Comparison of ENCODE assay signal across 8 cellular contexts in genomic region chr7:124930173-124930623, GRCh38. TPM values are rescaled to one million over a fixed set of nuclear protein-coding genes. Genes with fewer than 3 reads are reported as not detected.
A peak's percentile ranks its signal among the peaks of the same experiment; 100 is the strongest.
DNase-seq lines count a peak whose midpoint lies in the region; ATAC-seq and TF ChIP-seq lines count a peak whose summit lies in the region.

No MANE protein-coding gene starts in this region.

- TF ChIP-seq CTCF in cardiac muscle cell (IDR thresholded peaks at IDR 0.05; ENCODE audit: low read depth, low read length) (no peak), right lobe of liver (IDR thresholded peaks at IDR 0.05) (no peak), type B pancreatic cell (conservative IDR thresholded peaks at IDR 0.05) (no peak)

- DNase-seq in cardiac muscle cell (ENCODE audit: low read depth in 1 of 2, low spot score in 1 of 2): no peak
- no peak for DNase-seq in Right ventricle myocardium inferior (ENCODE audit: missing footprints)
- DNase-seq in activated naive CD8-positive, alpha-beta T cell treated with anti-CD3 and anti-CD28 coated beads, Interleukin-2, amount 50 U/mL, for 24 hours: no peak
- DNase-seq in right lobe of liver: no peak
- DNase-seq in type B pancreatic cell (ENCODE audit: extremely low spot score, unreplicated experiment): no peak
- DNase-seq in cortex of kidney (lab: John Stamatoyannopoulos, UW): no peak
- DNase-seq in foreskin melanocyte: no peak
- DNase-seq in inferior parietal cortex (ENCODE audit: extremely low spot score): no peak

- H3K27me3 ChIP-seq in cardiac muscle cell (no peaks in the 10 kb centered on the region), right lobe of liver (no peaks in the 10 kb centered on the region)

- intact Hi-C loops in Right ventricle myocardium inferior (cut with DNase I): loop anchor here (5.0 kb wide), 1 partner anchor 37 kb away; no protein-coding TSS in a partner anchor
- intact Hi-C loops in right lobe of liver (cut with DNase I): no loop called here

- H3K36me3 ChIP-seq in cardiac muscle cell (no peaks in the 10 kb centered on the region), right lobe of liver (no peaks in the 10 kb centered on the region)

- H3K27ac ChIP-seq in cardiac muscle cell: peak overlapping the region; percentile 69
- H3K27ac ChIP-seq in right lobe of liver: peak overlapping the region; percentile 55 to 93 (median 77)

- peak overlapping the region; percentile 96 for H3K4me3 Mint-ChIP-seq in activated naive CD8-positive, alpha-beta T cell treated with anti-CD3 and anti-CD28 coated beads, Interleukin-2, amount 50 U/mL, for 24 hours
- H3K4me3 Mint-ChIP-seq in type B pancreatic cell: peak overlapping the region; percentile 96

- 0% methylated on average over 1 of the region's 1 CpG for WGBS in right lobe of liver (ENCODE audit: insufficient coverage, low coverage, low lambda C conversion rate, missing lambda C conversion rate)

- TF ChIP-seq POLR2A in right lobe of liver (IDR thresholded peaks at IDR 0.05): no peak

- H3K4me3 ChIP-seq in cardiac muscle cell (peak overlapping the region; percentile 59), right lobe of liver (peak overlapping the region; percentile 44 to 76 (median 61))

- H3K9me3 ChIP-seq in cardiac muscle cell (ENCODE audit: low read depth) (no peaks in the 10 kb centered on the region), right lobe of liver (no peaks in the 10 kb centered on the region)

- peaks cover 14% of the 10 kb centered on the region for H3K36me3 Mint-ChIP-seq in activated naive CD8-positive, alpha-beta T cell treated with anti-CD3 and anti-CD28 coated beads, Interleukin-2, amount 50 U/mL, for 24 hours (ENCODE audit: low read depth)
- no peaks in the 10 kb centered on the region for H3K36me3 Mint-ChIP-seq in type B pancreatic cell

- no peaks in the 10 kb centered on the region for H3K9me3 Mint-ChIP-seq in activated naive CD8-positive, alpha-beta T cell treated with anti-CD3 and anti-CD28 coated beads, Interleukin-2, amount 50 U/mL, for 24 hours
- H3K9me3 Mint-ChIP-seq in type B pancreatic cell: no peaks in the 10 kb centered on the region

- H3K27ac Mint-ChIP-seq in activated naive CD8-positive, alpha-beta T cell treated with anti-CD3 and anti-CD28 coated beads, Interleukin-2, amount 50 U/mL, for 24 hours: peak overlapping the region; percentile 94
- peak overlapping the region; percentile 95 for H3K27ac Mint-ChIP-seq in type B pancreatic cell

- H3K4me1 Mint-ChIP-seq in activated naive CD8-positive, alpha-beta T cell treated with anti-CD3 and anti-CD28 coated beads, Interleukin-2, amount 50 U/mL, for 24 hours: peaks cover 36% of the 10 kb centered on the region
- H3K4me1 Mint-ChIP-seq in type B pancreatic cell (ENCODE audit: unreplicated experiment): peaks cover 11% of the 10 kb centered on the region

- no peaks in the 10 kb centered on the region for H3K27me3 Mint-ChIP-seq in activated naive CD8-positive, alpha-beta T cell treated with anti-CD3 and anti-CD28 coated beads, Interleukin-2, amount 50 U/mL, for 24 hours
- H3K27me3 Mint-ChIP-seq in type B pancreatic cell: peaks cover 3% of the 10 kb centered on the region

- ATAC-seq in Right ventricle myocardium inferior (no peak), right lobe of liver (no peak)
- ATAC-seq in activated naive CD8-positive, alpha-beta T cell treated with anti-CD3 and anti-CD28 coated beads, Interleukin-2, amount 50 U/mL, for 24 hours: no peak

- H3K4me1 ChIP-seq in cardiac muscle cell (ENCODE audit: low read depth) (peaks cover 13% of the 10 kb centered on the region), right lobe of liver (peaks cover 0 to 10% (median 3%) of the 10 kb centered on the region in 4 donors)

RNA-seq across cellular contexts. Expression of gene POT1, which starts 0.6 kb away (rescaled TPM):
- 19.4 and 20.4 TPM in 2 replicates for total RNA-seq in cardiac muscle cell
- polyA plus RNA-seq in cardiac muscle cell: 10.0 and 20.9 TPM in 2 replicates
- 12.1 TPM for total RNA-seq in Right ventricle myocardium inferior
- 10 to 100 TPM in 3 of 6 experiments, 1 to 10 TPM in 3; 7.8 to 12.4 (median 10.0) TPM for total RNA-seq in right lobe of liver
- 12.6 and 27.3 TPM in 2 replicates for total RNA-seq in type B pancreatic cell (ENCODE audit: low replicate concordance)
